In genomic region chr17:70293564-70294310, GRCh38 we compare ENCODE assay signal across 7 cellular contexts.
DNase-seq lines count a peak whose midpoint lies in the region; ATAC-seq, FAIRE-seq and TF ChIP-seq lines count a peak whose summit lies in the region.
"Not testable (repeated sequence)": the region's sequence is repeated elsewhere in the genome, so short reads cannot be mapped to it uniquely, and the experiment has no call there.

No MANE protein-coding gene starts in this region.

- H3K9ac ChIP-seq in astrocyte (ENCODE audit: low read length); parathyroid adenoma: not testable (repeated sequence)

- FAIRE-seq in RCC 7860 (lab: Jason Lieb, UNC) = peak; percentile 18
- not testable (repeated sequence) for FAIRE-seq in astrocyte (lab: Jason Lieb, UNC)

- not testable (repeated sequence) for H3K4me3 Mint-ChIP-seq in CD14-positive monocyte; astrocyte (ENCODE audit: unreplicated experiment)

- H3K4me2 ChIP-seq in astrocyte (ENCODE audit: low read length); parathyroid adenoma (ENCODE audit: low read length): not testable (repeated sequence)

- intact Hi-C loops in CD14-positive monocyte (cut with micrococcal nuclease) = loop anchor here in 1 of 2 donors (2.0 to 10.0 kb wide), 2 partner anchors 51 to 125 kb away; partner anchors contain the start of gene KCNJ2

- H3K27me3 Mint-ChIP-seq in CD14-positive monocyte (ENCODE audit: low read depth in 3 of 3); astrocyte (ENCODE audit: low read depth, unreplicated experiment): not testable (repeated sequence)

- not testable (repeated sequence) for H4K20me1 ChIP-seq in astrocyte (ENCODE audit: insufficient read depth, low read length)

- not testable (repeated sequence) for H2AFZ ChIP-seq in astrocyte (ENCODE audit: low read depth, low read length)
- H2AFZ ChIP-seq in parathyroid adenoma = peak overlapping the region; percentile 39

- not testable (repeated sequence) for H3K36me3 ChIP-seq in astrocyte (ENCODE audit: insufficient read depth, low read length); parathyroid adenoma (ENCODE audit: control insufficient read depth, insufficient read depth, low read length)

- H3K4me1 Mint-ChIP-seq in CD14-positive monocyte = peaks cover 54% of the 10 kb centered on the region
- not testable (repeated sequence) for H3K4me1 Mint-ChIP-seq in astrocyte (ENCODE audit: low read depth, unreplicated experiment)

- H3K27ac ChIP-seq in HL-60 (replicated peaks) = peak overlapping the region; percentile 84
- H3K27ac ChIP-seq in astrocyte (ENCODE audit: low read depth, low read length); foreskin keratinocyte: not testable (repeated sequence)
- H3K27ac ChIP-seq in parathyroid adenoma = peak overlapping the region; percentile 20

- TF ChIP-seq CTCF in CD14-positive monocyte (IDR thresholded peaks at IDR 0.05); HL-60 (IDR thresholded peaks at IDR 0.05; ENCODE audit: insufficient read depth, low read length); astrocyte (IDR thresholded peaks at IDR 0.05; ENCODE audit: insufficient read depth, low read depth, low read length); foreskin keratinocyte (conservative IDR thresholded peaks at IDR 0.05); parathyroid adenoma (IDR thresholded peaks at IDR 0.05): not testable (repeated sequence)

- not testable (repeated sequence) for H3K9me3 Mint-ChIP-seq in CD14-positive monocyte; astrocyte (ENCODE audit: unreplicated experiment)

- not testable (repeated sequence) for H3K27me3 ChIP-seq in HL-60 (ENCODE audit: insufficient read depth, poor library complexity, severe bottlenecking); astrocyte (ENCODE audit: insufficient read depth, low read length); foreskin keratinocyte; parathyroid adenoma (ENCODE audit: control insufficient read depth, insufficient read depth, low read length)

- H3K79me2 ChIP-seq in astrocyte (ENCODE audit: insufficient read depth, low read length); parathyroid adenoma: not testable (repeated sequence)

- not testable (repeated sequence) for H3K9me3 ChIP-seq in astrocyte (ENCODE audit: insufficient read depth, low read depth, low read length); parathyroid adenoma (ENCODE audit: control insufficient read depth, low read length)

- not testable (repeated sequence) for DNase-seq in CD14-positive monocyte (ENCODE audit: low spot score); HL-60 (ENCODE audit: low read depth in 1 of 2, low spot score in 1 of 2)
- peak; percentile 24 for DNase-seq in RCC 7860 (ENCODE audit: low spot score)
- DNase-seq in astrocyte (ENCODE audit: low read depth) = peak; percentile 71
- DNase-seq in foreskin keratinocyte = peak; percentile 85 to 94
- peak; percentile 9 for DNase-seq in kidney tubule cell (ENCODE audit: low spot score)

- peak; percentile 88 for ATAC-seq in foreskin keratinocyte

- H3K4me3 ChIP-seq in HL-60 (replicated peaks; ENCODE audit: insufficient read depth, low read length); astrocyte (ENCODE audit: insufficient read depth, low read depth, low read length); parathyroid adenoma (ENCODE audit: low read depth, low read length): not testable (repeated sequence)

- not testable (repeated sequence) for H3K4me1 ChIP-seq in astrocyte (ENCODE audit: insufficient read depth, low read length); foreskin keratinocyte
- H3K4me1 ChIP-seq in parathyroid adenoma = peaks cover 21% of the 10 kb centered on the region

- peak overlapping the region in 6 of 7 donors; percentile 21 to 95 (median 68) for H3K27ac Mint-ChIP-seq in CD14-positive monocyte
- H3K27ac Mint-ChIP-seq in astrocyte (ENCODE audit: unreplicated experiment) = not testable (repeated sequence)

- not testable (repeated sequence) for H3K36me3 Mint-ChIP-seq in CD14-positive monocyte; astrocyte (ENCODE audit: low read depth, unreplicated experiment)
